ENCODE assay signal across 1 cellular context in genomic region chr17:33901085-33901484, GRCh38.
TF ChIP-seq lines count a peak whose summit lies in the region.

No MANE protein-coding gene starts in this region.

TF ChIP-seq in GM23338, 12 proteins besides CTCF, POLR2A, EP300 and RAD21 (continued from another document):
- TF ChIP-seq, protein P1, sequence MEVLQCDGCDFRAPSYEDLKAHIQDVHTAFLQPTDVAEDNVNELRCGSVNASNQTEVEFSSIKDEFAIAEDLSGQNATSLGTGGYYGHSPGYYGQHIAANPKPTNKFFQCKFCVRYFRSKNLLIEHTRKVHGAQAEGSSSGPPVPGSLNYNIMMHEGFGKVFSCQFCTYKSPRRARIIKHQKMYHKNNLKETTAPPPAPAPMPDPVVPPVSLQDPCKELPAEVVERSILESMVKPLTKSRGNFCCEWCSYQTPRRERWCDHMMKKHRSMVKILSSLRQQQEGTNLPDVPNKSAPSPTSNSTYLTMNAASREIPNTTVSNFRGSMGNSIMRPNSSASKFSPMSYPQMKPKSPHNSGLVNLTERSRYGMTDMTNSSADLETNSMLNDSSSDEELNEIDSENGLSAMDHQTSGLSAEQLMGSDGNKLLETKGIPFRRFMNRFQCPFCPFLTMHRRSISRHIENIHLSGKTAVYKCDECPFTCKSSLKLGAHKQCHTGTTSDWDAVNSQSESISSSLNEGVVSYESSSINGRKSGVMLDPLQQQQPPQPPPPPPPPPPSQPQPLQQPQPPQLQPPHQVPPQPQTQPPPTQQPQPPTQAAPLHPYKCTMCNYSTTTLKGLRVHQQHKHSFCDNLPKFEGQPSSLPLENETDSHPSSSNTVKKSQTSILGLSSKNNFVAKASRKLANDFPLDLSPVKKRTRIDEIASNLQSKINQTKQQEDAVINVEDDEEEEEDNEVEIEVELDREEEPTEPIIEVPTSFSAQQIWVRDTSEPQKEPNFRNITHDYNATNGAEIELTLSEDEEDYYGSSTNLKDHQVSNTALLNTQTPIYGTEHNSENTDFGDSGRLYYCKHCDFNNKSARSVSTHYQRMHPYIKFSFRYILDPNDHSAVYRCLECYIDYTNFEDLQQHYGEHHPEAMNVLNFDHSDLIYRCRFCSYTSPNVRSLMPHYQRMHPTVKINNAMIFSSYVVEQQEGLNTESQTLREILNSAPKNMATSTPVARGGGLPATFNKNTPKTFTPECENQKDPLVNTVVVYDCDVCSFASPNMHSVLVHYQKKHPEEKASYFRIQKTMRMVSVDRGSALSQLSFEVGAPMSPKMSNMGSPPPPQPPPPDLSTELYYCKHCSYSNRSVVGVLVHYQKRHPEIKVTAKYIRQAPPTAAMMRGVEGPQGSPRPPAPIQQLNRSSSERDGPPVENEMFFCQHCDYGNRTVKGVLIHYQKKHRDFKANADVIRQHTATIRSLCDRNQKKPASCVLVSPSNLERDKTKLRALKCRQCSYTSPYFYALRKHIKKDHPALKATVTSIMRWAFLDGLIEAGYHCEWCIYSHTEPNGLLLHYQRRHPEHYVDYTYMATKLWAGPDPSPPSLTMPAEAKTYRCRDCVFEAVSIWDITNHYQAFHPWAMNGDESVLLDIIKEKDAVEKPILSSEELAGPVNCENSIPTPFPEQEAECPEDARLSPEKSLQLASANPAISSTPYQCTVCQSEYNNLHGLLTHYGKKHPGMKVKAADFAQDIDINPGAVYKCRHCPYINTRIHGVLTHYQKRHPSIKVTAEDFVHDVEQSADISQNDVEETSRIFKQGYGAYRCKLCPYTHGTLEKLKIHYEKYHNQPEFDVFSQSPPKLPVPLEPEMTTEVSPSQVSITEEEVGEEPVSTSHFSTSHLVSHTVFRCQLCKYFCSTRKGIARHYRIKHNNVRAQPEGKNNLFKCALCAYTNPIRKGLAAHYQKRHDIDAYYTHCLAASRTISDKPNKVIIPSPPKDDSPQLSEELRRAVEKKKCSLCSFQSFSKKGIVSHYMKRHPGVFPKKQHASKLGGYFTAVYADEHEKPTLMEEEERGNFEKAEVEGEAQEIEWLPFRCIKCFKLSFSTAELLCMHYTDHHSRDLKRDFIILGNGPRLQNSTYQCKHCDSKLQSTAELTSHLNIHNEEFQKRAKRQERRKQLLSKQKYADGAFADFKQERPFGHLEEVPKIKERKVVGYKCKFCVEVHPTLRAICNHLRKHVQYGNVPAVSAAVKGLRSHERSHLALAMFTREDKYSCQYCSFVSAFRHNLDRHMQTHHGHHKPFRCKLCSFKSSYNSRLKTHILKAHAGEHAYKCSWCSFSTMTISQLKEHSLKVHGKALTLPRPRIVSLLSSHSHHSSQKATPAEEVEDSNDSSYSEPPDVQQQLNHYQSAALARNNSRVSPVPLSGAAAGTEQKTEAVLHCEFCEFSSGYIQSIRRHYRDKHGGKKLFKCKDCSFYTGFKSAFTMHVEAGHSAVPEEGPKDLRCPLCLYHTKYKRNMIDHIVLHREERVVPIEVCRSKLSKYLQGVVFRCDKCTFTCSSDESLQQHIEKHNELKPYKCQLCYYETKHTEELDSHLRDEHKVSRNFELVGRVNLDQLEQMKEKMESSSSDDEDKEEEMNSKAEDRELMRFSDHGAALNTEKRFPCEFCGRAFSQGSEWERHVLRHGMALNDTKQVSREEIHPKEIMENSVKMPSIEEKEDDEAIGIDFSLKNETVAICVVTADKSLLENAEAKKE (CRISPR knock-in tag; IDR thresholded peaks at IDR 0.05) = 0 out of 2 replicates have a peak, but pooled peaks have one; percentile 15
- no peak for TF ChIP-seq EZH2 (IDR thresholded peaks at IDR 0.05; ENCODE audit: low read depth, unreplicated experiment)
